Comparison of ENCODE assay signal across 1 cellular context in the genomic region with DNA sequence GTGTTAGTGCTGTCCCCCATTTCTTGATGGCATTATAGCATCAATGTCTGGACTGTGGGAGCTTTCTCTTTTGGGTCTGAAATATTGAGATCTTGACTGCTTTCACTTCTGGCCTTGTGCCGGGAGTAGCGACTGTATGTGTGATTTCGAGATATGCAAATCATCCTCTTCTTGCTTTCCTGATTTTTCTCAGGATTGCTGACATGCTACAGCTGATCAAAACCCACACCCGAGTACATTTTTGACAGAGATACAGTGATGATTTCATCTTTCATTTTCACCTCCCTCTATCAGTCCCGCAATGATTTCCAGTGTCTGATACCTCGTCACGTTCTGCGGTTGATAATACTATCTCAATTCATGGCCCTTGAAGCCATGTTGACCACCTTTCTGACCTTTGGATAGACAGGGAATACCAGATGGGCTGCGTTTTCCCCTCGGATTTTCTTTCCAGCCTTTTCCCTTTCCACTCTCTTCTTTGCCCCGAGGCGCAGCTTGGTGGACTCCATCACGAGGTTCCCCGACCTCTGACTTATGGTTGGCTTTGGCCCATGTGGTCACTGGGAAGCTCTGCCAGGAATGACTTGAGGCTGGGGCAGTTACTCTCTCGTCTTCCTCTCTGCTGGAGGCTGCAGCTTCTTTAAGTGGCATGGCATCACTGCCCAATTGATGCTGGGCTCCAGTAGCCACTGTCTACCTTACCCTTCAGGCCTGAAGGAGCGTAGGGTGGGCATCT.
TF ChIP-seq lines count a peak whose summit lies in the region.

No MANE protein-coding gene starts in this region.

TF ChIP-seq in GM12878, 131 proteins besides CTCF, POLR2A, EP300 and RAD21 (continued from another document):
- TF ChIP-seq, protein P1, sequence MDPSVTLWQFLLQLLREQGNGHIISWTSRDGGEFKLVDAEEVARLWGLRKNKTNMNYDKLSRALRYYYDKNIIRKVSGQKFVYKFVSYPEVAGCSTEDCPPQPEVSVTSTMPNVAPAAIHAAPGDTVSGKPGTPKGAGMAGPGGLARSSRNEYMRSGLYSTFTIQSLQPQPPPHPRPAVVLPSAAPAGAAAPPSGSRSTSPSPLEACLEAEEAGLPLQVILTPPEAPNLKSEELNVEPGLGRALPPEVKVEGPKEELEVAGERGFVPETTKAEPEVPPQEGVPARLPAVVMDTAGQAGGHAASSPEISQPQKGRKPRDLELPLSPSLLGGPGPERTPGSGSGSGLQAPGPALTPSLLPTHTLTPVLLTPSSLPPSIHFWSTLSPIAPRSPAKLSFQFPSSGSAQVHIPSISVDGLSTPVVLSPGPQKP (IDR thresholded peaks at IDR 0.05; ENCODE audit: low read depth, low read length): no peak
- no peak for TF ChIP-seq SREBF1 (IDR thresholded peaks at IDR 0.05; ENCODE audit: low read length)
- no peak for TF ChIP-seq NFXL1 (IDR thresholded peaks at IDR 0.05; ENCODE audit: borderline replicate concordance)
- TF ChIP-seq SMARCA5 (IDR thresholded peaks at IDR 0.05): no peak
- TF ChIP-seq BCL3 (IDR thresholded peaks at IDR 0.05; ENCODE audit: borderline replicate concordance, insufficient read depth, low read depth, low read length, poor library complexity, severe bottlenecking): peak; percentile 30
- no peak for TF ChIP-seq PAX5 (IDR thresholded peaks at IDR 0.05; ENCODE audit: borderline replicate concordance, low read depth, low read length)
- TF ChIP-seq NR2C2 (IDR thresholded peaks at IDR 0.05; ENCODE audit: borderline replicate concordance, control insufficient read depth, insufficient read length, low read depth): no peak
- TF ChIP-seq ATF3 (IDR thresholded peaks at IDR 0.05; ENCODE audit: borderline replicate concordance, extremely low read depth, low read depth, low read length): no peak
- TF ChIP-seq ZZZ3 (IDR thresholded peaks at IDR 0.05; ENCODE audit: control insufficient read depth, insufficient read length, low read depth): no peak
